Comparison of ENCODE assay signal across 13 cellular contexts in the genomic region with DNA sequence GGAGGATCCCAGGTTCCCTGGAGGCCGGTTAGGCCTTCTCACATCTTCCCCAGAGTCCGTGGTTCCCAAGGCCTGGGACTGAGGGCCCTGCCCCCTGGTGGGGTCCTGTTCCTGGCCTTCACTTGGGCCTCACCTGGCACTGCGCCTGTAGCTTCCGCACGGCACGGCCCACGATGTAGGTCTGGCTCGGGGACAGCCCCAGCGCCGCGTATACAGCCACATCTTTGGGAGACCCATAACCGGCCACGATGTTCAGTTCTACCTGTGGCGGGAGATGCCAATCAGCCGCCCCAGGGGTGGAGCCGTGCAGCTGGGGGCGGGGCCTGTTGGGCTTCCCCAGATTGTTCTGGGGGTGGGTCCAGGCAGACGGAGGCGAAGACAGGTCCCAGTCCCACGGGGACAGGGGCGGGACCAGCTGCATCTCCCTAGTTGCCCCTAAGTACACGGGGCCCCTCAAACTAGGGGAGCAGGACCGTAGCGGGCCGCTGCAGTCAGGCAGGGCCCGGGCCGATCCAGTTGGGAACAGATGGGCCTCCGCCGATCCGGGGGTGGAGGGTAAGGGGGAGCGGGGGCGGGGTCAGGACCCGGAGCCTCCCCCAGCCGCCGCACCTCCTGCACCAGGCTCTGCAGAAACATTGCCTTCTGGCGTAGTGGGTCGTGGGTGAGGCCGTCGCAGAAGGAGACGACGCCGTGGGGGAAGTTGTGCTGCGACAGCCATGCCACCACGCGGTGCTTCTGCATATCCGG. TPM values are rescaled to one million over a fixed set of nuclear protein-coding genes. Genes with fewer than 3 reads are reported as not detected.
DNase-seq lines count a peak whose midpoint lies in the region; ATAC-seq and TF ChIP-seq lines count a peak whose summit lies in the region.
"Had no signal": no experiment of that assay in that cellular context is flagged by ENCODE, and none has a peak within 500 bp of the region (broad histone marks: within the 10 kb centered on the region; RNA-seq: fewer than 3 reads in every experiment).

No MANE protein-coding gene starts in this region.

- CTCF ChIA-PET in activated CD8-positive, alpha-beta T cell treated with anti-CD3 and anti-CD28 coated beads, Interleukin-2, amount 10 ng/mL, durations not matched to agents 7 days and 5 days (lab: Charles Lee) = no interaction called here

- H2BK120ac ChIP-seq in H9 (ENCODE audit: low read depth, low read length, poor library complexity, severe bottlenecking) = no peak overlapping the region

- peak overlapping the region in 1 of 3 experiments; percentile 62; a peak in 1 of 7 replicates for H3K27ac Mint-ChIP-seq in H9
- H3K27ac Mint-ChIP-seq in activated CD8-positive, alpha-beta T cell treated with anti-CD3 and anti-CD28 coated beads, Interleukin-2, amount 10 ng/mL, durations not matched to agents 7 days and 5 days = no peak overlapping the region
- H3K27ac Mint-ChIP-seq in stimulated activated memory B cell treated with anti-CD40 and anti-IgM and Interleukin-4, amounts not matched to agents 10 μg/mL and 1 μg/mL and 100 μg/mL, for 72 hours = peak overlapping the region; percentile 46
- H3K27ac Mint-ChIP-seq in CD14-positive monocyte = no peak overlapping the region
- H3K27ac Mint-ChIP-seq: nephron progenitor cell had no signal

- H3K4ac ChIP-seq in H9 (ENCODE audit: low read depth, low read length) = no peak overlapping the region

- no peak overlapping the region for H4K8ac ChIP-seq in H9 (replicated peaks; ENCODE audit: insufficient read length, low read depth, low read length)

- H2BK5ac ChIP-seq in H9 (ENCODE audit: insufficient read length, low read length) = no peak overlapping the region

- H4K91ac ChIP-seq in H9 (ENCODE audit: insufficient read length, low read depth, low read length) = no peak overlapping the region

- no peak overlapping the region for H2BK20ac ChIP-seq in H9 (ENCODE audit: low read depth, low read length, poor library complexity, severe bottlenecking)

- no peak overlapping the region for H3K18ac ChIP-seq in H9 (ENCODE audit: insufficient read length, low read depth, low read length)

- intact Hi-C loops in CD14-positive monocyte (cut with micrococcal nuclease) = no loop called here

- no peak overlapping the region for H2AFZ ChIP-seq in H9 (ENCODE audit: low read length)

- H3K27me3 Mint-ChIP-seq in H9 (ENCODE audit: low read depth) (no peaks in the 10 kb centered on the region), CD14-positive monocyte (ENCODE audit: low read depth in 3 of 3) (no peaks in the 10 kb centered on the region)
- H3K27me3 Mint-ChIP-seq in activated CD8-positive, alpha-beta T cell treated with anti-CD3 and anti-CD28 coated beads, Interleukin-2, amount 10 ng/mL, durations not matched to agents 7 days and 5 days (ENCODE audit: low read depth) = no peaks in the 10 kb centered on the region
- H3K27me3 Mint-ChIP-seq in stimulated activated memory B cell treated with anti-CD40 and anti-IgM and Interleukin-4, amounts not matched to agents 10 μg/mL and 1 μg/mL and 100 μg/mL, for 72 hours = no peaks in the 10 kb centered on the region

- H3K23me2 ChIP-seq in H9 (ENCODE audit: insufficient read length, low read depth, low read length, poor library complexity, severe bottlenecking) = no peaks in the 10 kb centered on the region

- no peaks in the 10 kb centered on the region for H4K20me1 ChIP-seq in H9 (ENCODE audit: control insufficient read depth, insufficient read depth, insufficient read length)

- H3K4me3 Mint-ChIP-seq in H9 (no peak overlapping the region), CD14-positive monocyte (no peak overlapping the region)
- no peak overlapping the region for H3K4me3 Mint-ChIP-seq in activated CD8-positive, alpha-beta T cell treated with anti-CD3 and anti-CD28 coated beads, Interleukin-2, amount 10 ng/mL, durations not matched to agents 7 days and 5 days
- H3K4me3 Mint-ChIP-seq in stimulated activated memory B cell treated with anti-CD40 and anti-IgM and Interleukin-4, amounts not matched to agents 10 μg/mL and 1 μg/mL and 100 μg/mL, for 72 hours = no peak overlapping the region
- H3K4me3 Mint-ChIP-seq: nephron progenitor cell had no signal

- H3K27me3 ChIP-seq in H9 (ENCODE audit: insufficient read depth, low read length) = no peaks in the 10 kb centered on the region
- H3K27me3 ChIP-seq: foreskin keratinocyte had no signal

- H3K79me1 ChIP-seq in H9 (ENCODE audit: insufficient read depth, low read depth, low read length, poor library complexity, severe bottlenecking) = no peaks in the 10 kb centered on the region

- no peak overlapping the region for H3K14ac ChIP-seq in H9 (ENCODE audit: insufficient read depth, low read length)

- H3K27ac ChIP-seq in H9 (ENCODE audit: insufficient read length, low read depth, low read length) = no peak overlapping the region
- H3K27ac ChIP-seq: foreskin keratinocyte had no signal

- H3K4me1 ChIP-seq in H9 (ENCODE audit: insufficient read depth, low read length) = no peaks in the 10 kb centered on the region
- H3K4me1 ChIP-seq: foreskin keratinocyte had no signal

- no peak overlapping the region for H4K5ac ChIP-seq in H9 (ENCODE audit: insufficient read length, low read depth, low read length)

- no CpG with 5 or more reads among the region's 46 CpGs for WGBS in H9 (ENCODE audit: extremely low coverage, insufficient read length, low lambda C conversion rate)

- no peak overlapping the region for H3K56ac ChIP-seq in H9 (ENCODE audit: insufficient read length, low read depth, low read length)

- ATAC-seq in activated CD8-positive, alpha-beta T cell treated with anti-CD3 and anti-CD28 coated beads, Interleukin-2, amount 10 ng/mL, durations not matched to agents 7 days and 5 days = peak; percentile 20
- no peak for ATAC-seq in stimulated activated memory B cell treated with anti-CD40 and anti-IgM and Interleukin-4, amounts not matched to agents 10 μg/mL and 1 μg/mL and 100 μg/mL, for 72 hours
- ATAC-seq in HG03354 (IDR thresholded peaks at IDR 0.05; ENCODE audit: poor library complexity, severe bottlenecking, unreplicated experiment) = no peak
- ATAC-seq: foreskin keratinocyte had no signal

- H3T11ph ChIP-seq in H9 (ENCODE audit: low read length) = no peak overlapping the region

- POLR2A ChIA-PET in activated CD8-positive, alpha-beta T cell treated with anti-CD3 and anti-CD28 coated beads, Interleukin-2, amount 10 ng/mL, durations not matched to agents 7 days and 5 days (lab: Charles Lee) = interaction anchor here (0.6 to 2.5 kb wide), 3 partner anchors 8 to 60 kb away, joined by 3 to 7 read pairs (median 3); a partner anchor contains a TSS

- H2AK5ac ChIP-seq in H9 (ENCODE audit: insufficient read length, low read length) = no peak overlapping the region

- H3K4me1 Mint-ChIP-seq in H9 (no peaks in the 10 kb centered on the region), CD14-positive monocyte (no peaks in the 10 kb centered on the region)
- peaks cover 12% of the 10 kb centered on the region for H3K4me1 Mint-ChIP-seq in activated CD8-positive, alpha-beta T cell treated with anti-CD3 and anti-CD28 coated beads, Interleukin-2, amount 10 ng/mL, durations not matched to agents 7 days and 5 days (ENCODE audit: low read depth)
- H3K4me1 Mint-ChIP-seq in stimulated activated memory B cell treated with anti-CD40 and anti-IgM and Interleukin-4, amounts not matched to agents 10 μg/mL and 1 μg/mL and 100 μg/mL, for 72 hours = peaks cover 40% of the 10 kb centered on the region

- no peak overlapping the region for H2BK15ac ChIP-seq in H9 (ENCODE audit: low read depth, low read length)

- no peak overlapping the region for H3K4me2 ChIP-seq in H9 (ENCODE audit: insufficient read depth, insufficient read length, low read length)

- no peaks in the 10 kb centered on the region for H3K79me2 ChIP-seq in H9 (ENCODE audit: insufficient read depth, low read length)

- H2BK12ac ChIP-seq in H9 (ENCODE audit: insufficient read length, low read depth, low read length) = no peak overlapping the region

- no peaks in the 10 kb centered on the region for H3K9me3 ChIP-seq in H9 (ENCODE audit: control insufficient read depth, low read depth, low read length)

- no peaks in the 10 kb centered on the region for H3K9me3 Mint-ChIP-seq in H9
- no peaks in the 10 kb centered on the region for H3K9me3 Mint-ChIP-seq in activated CD8-positive, alpha-beta T cell treated with anti-CD3 and anti-CD28 coated beads, Interleukin-2, amount 10 ng/mL, durations not matched to agents 7 days and 5 days (ENCODE audit: insufficient read depth)
- no peaks in the 10 kb centered on the region for H3K9me3 Mint-ChIP-seq in stimulated activated memory B cell treated with anti-CD40 and anti-IgM and Interleukin-4, amounts not matched to agents 10 μg/mL and 1 μg/mL and 100 μg/mL, for 72 hours
- H3K9me3 Mint-ChIP-seq in CD14-positive monocyte = no peaks in the 10 kb centered on the region
- H3K9me3 Mint-ChIP-seq: nephron progenitor cell had no signal

- peak; percentile 65 for DNase-seq in activated CD8-positive, alpha-beta memory T cell treated with anti-CD3 and anti-CD28 coated beads, Interleukin-2, amount 50 U/mL, for 48 hours
- DNase-seq in activated CD8-positive, alpha-beta memory T cell treated with anti-CD3 and anti-CD28 coated beads, Interleukin-2, amount 50 U/mL, for 4 hours = no peak
- DNase-seq in H9 = peak; percentile 75
- DNase-seq in activated CD8-positive, alpha-beta T cell treated with anti-CD3 and anti-CD28 coated beads, Interleukin-2, amount 10 ng/mL, durations not matched to agents 7 days and 5 days = no peak
- DNase-seq in CD14-positive monocyte (ENCODE audit: low spot score) = no peak
- no peak for DNase-seq in NCI-H187 (lab: John Stamatoyannopoulos, UW)
- DNase-seq: foreskin keratinocyte, mammary epithelial cell, NCI-H2171, nephron progenitor cell, Right ventricle myocardium superior had no signal

- peaks cover 4 to 30% (median 14%) of the 10 kb centered on the region in 3 experiments; a peak in 6 of 7 replicates for H3K36me3 Mint-ChIP-seq in H9 (ENCODE audit: insufficient read depth in 1 of 3, low read depth in 3 of 3)
- H3K36me3 Mint-ChIP-seq in activated CD8-positive, alpha-beta T cell treated with anti-CD3 and anti-CD28 coated beads, Interleukin-2, amount 10 ng/mL, durations not matched to agents 7 days and 5 days (ENCODE audit: low read depth) = peaks cover 42% of the 10 kb centered on the region
- H3K36me3 Mint-ChIP-seq in stimulated activated memory B cell treated with anti-CD40 and anti-IgM and Interleukin-4, amounts not matched to agents 10 μg/mL and 1 μg/mL and 100 μg/mL, for 72 hours = peaks cover 64% of the 10 kb centered on the region
- H3K36me3 Mint-ChIP-seq in CD14-positive monocyte = peaks cover 64 to 96% of the 10 kb centered on the region in 2 donors

- TF ChIP-seq CTCF in H9 (conservative IDR thresholded peaks at IDR 0.05) (peak; percentile 19; the same call in 1 of the 3 replicates), CD14-positive monocyte (IDR thresholded peaks at IDR 0.05) (no peak)

- H3K9ac ChIP-seq in H9 (ENCODE audit: extremely low read depth, insufficient read length, low read length) = no peak overlapping the region

- no peak overlapping the region for H3K23ac ChIP-seq in H9 (ENCODE audit: insufficient read length, low read depth, low read length)

RNA-seq across cellular contexts. Expression of a gene that starts 10.1 kb away (rescaled TPM):
- 31.9 and 35.6 TPM in 2 replicates for total RNA-seq in H9 (2021)
- total RNA-seq in activated CD8-positive, alpha-beta T cell treated with anti-CD3 and anti-CD28 coated beads, Interleukin-2, amount 10 ng/mL, durations not matched to agents 7 days and 5 days = 100 to 1,000 TPM; 156 to 163 TPM
- polyA plus RNA-seq in CD14-positive monocyte = 10 to 100 TPM; 76.7 to 99.3 TPM

RNA-seq across cellular contexts. Expression of a gene that starts 12.2 kb away (rescaled TPM):
- total RNA-seq in H9 (2021) = 43.5 and 50.1 TPM in 2 replicates
- 100 to 1,000 TPM; 110 to 117 TPM for total RNA-seq in activated CD8-positive, alpha-beta T cell treated with anti-CD3 and anti-CD28 coated beads, Interleukin-2, amount 10 ng/mL, durations not matched to agents 7 days and 5 days
- 10 to 100 TPM; 11.7 to 22.2 TPM for polyA plus RNA-seq in CD14-positive monocyte

RNA-seq across cellular contexts. Expression of a gene that starts 15.0 kb away (rescaled TPM):
- total RNA-seq in H9 (2021) = 32.9 and 36.1 TPM in 2 replicates
- 100 to 1,000 TPM; 168 to 175 TPM for total RNA-seq in activated CD8-positive, alpha-beta T cell treated with anti-CD3 and anti-CD28 coated beads, Interleukin-2, amount 10 ng/mL, durations not matched to agents 7 days and 5 days
- polyA plus RNA-seq in CD14-positive monocyte = 10 to 100 TPM; 78.5 to 80.2 TPM

RNA-seq across cellular contexts. Expression of a gene that starts 23.9 kb away (rescaled TPM):
- total RNA-seq in H9 (2021) = 46.9 and 53.6 TPM in 2 replicates
- total RNA-seq in activated CD8-positive, alpha-beta T cell treated with anti-CD3 and anti-CD28 coated beads, Interleukin-2, amount 10 ng/mL, durations not matched to agents 7 days and 5 days = 10 to 100 TPM; 39.6 to 42.5 TPM
- polyA plus RNA-seq in CD14-positive monocyte = 100 to 1,000 TPM in 1 of 2 donors, 10 to 100 TPM in 1; 76.8 to 104 TPM

RNA-seq across cellular contexts. Expression of a gene that starts 30.3 kb away (rescaled TPM):
- total RNA-seq in H9 (2021) = not detected in 2 replicates
- total RNA-seq in activated CD8-positive, alpha-beta T cell treated with anti-CD3 and anti-CD28 coated beads, Interleukin-2, amount 10 ng/mL, durations not matched to agents 7 days and 5 days = not detected
- not detected for polyA plus RNA-seq in CD14-positive monocyte
- total RNA-seq: foreskin keratinocyte, mammary epithelial cell, Right ventricle myocardium superior had no signal
- polyA plus RNA-seq: foreskin keratinocyte, mammary epithelial cell had no signal

Comparison
In these comparisons a context has a peak if more than half of its experiments do, and no peak if none do; other contexts are left out.
1. DNase-seq: peak in activated CD8-positive, alpha-beta memory T cell treated with anti-CD3 and anti-CD28 coated beads, Interleukin-2, amount 50 U/mL, for 48 hours (single experiment) and H9 (single experiment); none in activated CD8-positive, alpha-beta memory T cell treated with anti-CD3 and anti-CD28 coated beads, Interleukin-2, amount 50 U/mL, for 4 hours (single experiment), activated CD8-positive, alpha-beta T cell treated with anti-CD3 and anti-CD28 coated beads, Interleukin-2, amount 10 ng/mL, durations not matched to agents 7 days and 5 days (single experiment), CD14-positive monocyte (single experiment) and NCI-H187 (0 of 2).